ENCODE assay signal across 23 cellular contexts in genomic region chr11:57543601-57544000, GRCh38. TPM values are rescaled to one million over a fixed set of nuclear protein-coding genes. Genes with fewer than 3 reads are reported as not detected.
A peak's percentile ranks its signal among the peaks of the same experiment; 100 is the strongest.
DNase-seq lines count a peak whose midpoint lies in the region; ATAC-seq, FAIRE-seq and TF ChIP-seq lines count a peak whose summit lies in the region.
"Had no signal": no experiment of that assay in that cellular context is flagged by ENCODE, and none has a peak within 500 bp of the region (broad histone marks: within the 10 kb centered on the region; RNA-seq: fewer than 3 reads in every experiment).

No MANE protein-coding gene starts in this region.

- no peak overlapping the region for H4K91ac ChIP-seq in H1 (replicated peaks; ENCODE audit: insufficient read length, low read length)

- no peak overlapping the region for H3K23ac ChIP-seq in H1 (ENCODE audit: insufficient read length)

- no peak overlapping the region for H3K4ac ChIP-seq in H1 (replicated peaks; ENCODE audit: insufficient read length, low read depth, low read length)

- no peak for TF ChIP-seq POLR2A in H1 (IDR thresholded peaks at IDR 0.05; ENCODE audit: control extremely low read depth in 1 of 2, low read depth in 2 of 2, low read length in 2 of 2)

- H2BK120ac ChIP-seq in H1 (replicated peaks; ENCODE audit: low read depth, low read length) = no peak overlapping the region

- TF ChIP-seq CTCF in H1 (IDR thresholded peaks at IDR 0.05; ENCODE audit: control extremely low read depth in 1 of 3, insufficient read depth in 1 of 3, low read depth in 1 of 3, low read length in 3 of 3) (no peak), psoas muscle (IDR thresholded peaks at IDR 0.05) (no peak), glutamatergic neuron (IDR thresholded peaks at IDR 0.05; ENCODE audit: partially characterized antibody, unreplicated experiment) (no peak)

- no peak for TF ChIP-seq EP300 in H1 (IDR thresholded peaks at IDR 0.05; ENCODE audit: borderline replicate concordance in 1 of 2, low read depth in 2 of 2, low read length in 2 of 2)

- no peaks in the 10 kb centered on the region for H3K23me2 ChIP-seq in H1 (ENCODE audit: low read depth, low read length)

- H4K5ac ChIP-seq in H1 (ENCODE audit: insufficient read length, low read depth, low read length) = no peak overlapping the region

- CTCF ChIA-PET in H1 (lab: Charles Lee; ENCODE audit: partially characterized antibody) = interaction anchor here (0.5 to 5.5 kb wide), 13 partner anchors 9 to 547 kb away, joined by 3 to 28 read pairs (median 3); partner anchors contain the start of gene SLC43A1
- CTCF ChIA-PET in activated CD8-positive, alpha-beta memory T cell treated with anti-CD3 and anti-CD28 coated beads, Interleukin-2, amount 10 ng/mL, durations not matched to agents 7 days and 5 days (lab: Charles Lee) = interaction anchor here (1.2 to 1.5 kb wide), 2 partner anchors 50 to 87 kb away, joined by 3 read pairs; no protein-coding TSS in a partner anchor

- H4K8ac ChIP-seq in H1 (ENCODE audit: extremely low read depth, insufficient read depth, low read length) = no peak overlapping the region

- peak overlapping the region; percentile 94 for H3K18ac ChIP-seq in H1 (ENCODE audit: extremely low read depth, low read length)

- peak overlapping the region; percentile 48; the same call in 1 of the 2 replicates for H2BK5ac ChIP-seq in H1 (ENCODE audit: low read depth, low read length)

- peak overlapping the region; percentile 99 for H2BK12ac ChIP-seq in H1 (ENCODE audit: low read depth, low read length)

- H3K27me3 ChIP-seq in H1 (replicated peaks in 1 of 4; ENCODE audit: control insufficient read depth in 3 of 4, extremely low read depth in 1 of 4, insufficient read depth in 3 of 4, low read length in 3 of 4) = no peaks in the 10 kb centered on the region; a peak in 2 of 7 replicates
- H3K27me3 ChIP-seq in psoas muscle (ENCODE audit: insufficient read depth in 3 of 3, low read length in 2 of 3) = no peaks in the 10 kb centered on the region
- H3K27me3 ChIP-seq: breast epithelium, pancreas, transverse colon had no signal

- no peaks in the 10 kb centered on the region for H3K79me2 ChIP-seq in H1 (ENCODE audit: control insufficient read depth in 1 of 2, insufficient read depth in 2 of 2, low read length in 2 of 2)

- H3K4me1 ChIP-seq in H1 (replicated peaks in 1 of 4; ENCODE audit: control insufficient read depth in 3 of 4, insufficient read depth in 4 of 4, low read length in 3 of 4) (peaks cover 0 to 15% (median 11%) of the 10 kb centered on the region in 4 experiments; a peak in 6 of 7 replicates), psoas muscle (peaks cover 4% of the 10 kb centered on the region)
- H3K4me1 ChIP-seq: breast epithelium, HAP-1, pancreas, transverse colon had no signal

- H3K27ac ChIP-seq in H1 (ENCODE audit: low read depth, low read length) = no peak overlapping the region
- peak overlapping the region; percentile 0 for H3K27ac ChIP-seq in psoas muscle
- H3K27ac ChIP-seq: breast epithelium, pancreas, transverse colon had no signal

- 67% methylated on average over 6 of the region's 6 CpGs; no CpG with 5 or more reads in 1 of the 2 experiments for WGBS in H1 (ENCODE audit: extremely low coverage in 1 of 2, insufficient coverage in 1 of 2, insufficient read length in 1 of 2, insufficient replicate concordance in 2 of 2, low coverage in 1 of 2, low lambda C conversion rate in 2 of 2, missing lambda C conversion rate in 1 of 2), 2 experiments
- 44 to 45% (median 45%) methylated on average over 6 of the region's 6 CpGs for WGBS in psoas muscle, 3 donors

- no peak for ATAC-seq in psoas muscle
- no peak for ATAC-seq in activated CD8-positive, alpha-beta memory T cell treated with anti-CD3 and anti-CD28 coated beads, Interleukin-2, amount 10 ng/mL, durations not matched to agents 7 days and 5 days
- ATAC-seq: activated CD8-positive, alpha-beta T cell treated with anti-CD3 and anti-CD28 coated beads for 36 hours; activated naive CD4-positive, alpha-beta T cell treated with anti-CD3 and anti-CD28 coated beads, Interleukin-2, amount 50 U/mL, for 72 hours had no signal

- no peak overlapping the region for H3K14ac ChIP-seq in H1 (ENCODE audit: insufficient read length)

- H3K4me2 ChIP-seq in H1 (ENCODE audit: insufficient read depth in 1 of 2, low read depth in 2 of 2, low read length in 2 of 2) = peak overlapping the region; percentile 2 to 33; a peak in 1 of 4 replicates

- 0 out of 2 replicates have a peak overlapping the region, but pooled peaks have one; percentile 32 for H2BK20ac ChIP-seq in H1 (ENCODE audit: low read length)

- TF ChIP-seq RAD21 in H1 (IDR thresholded peaks at IDR 0.05 in 1 of 2, conservative IDR thresholded peaks at IDR 0.05 in 1 of 2; ENCODE audit: low read depth in 2 of 2, low read length in 2 of 2) = no peak

- no peak for FAIRE-seq in H1 (lab: Jason Lieb, UNC)
- FAIRE-seq: G401.6, pancreas had no signal

- no peak overlapping the region for H2AFZ ChIP-seq in H1 (ENCODE audit: low read length)

- H3K9ac ChIP-seq in H1 (replicated peaks in 1 of 4; ENCODE audit: extremely low read depth in 1 of 4, low read depth in 3 of 4, low read length in 3 of 4) = no peak overlapping the region; a peak in 1 of 7 replicates

- no peak overlapping the region for H3K4me3 Mint-ChIP-seq in glutamatergic neuron (ENCODE audit: unreplicated experiment)
- no peak overlapping the region for H3K4me3 Mint-ChIP-seq in activated CD8-positive, alpha-beta memory T cell treated with anti-CD3 and anti-CD28 coated beads, Interleukin-2, amount 10 ng/mL, durations not matched to agents 7 days and 5 days
- H3K4me3 Mint-ChIP-seq: activated CD8-positive, alpha-beta T cell treated with anti-CD3 and anti-CD28 coated beads for 36 hours; CD4-positive, alpha-beta memory T cell; T-helper 1 cell treated with Interleukin-12 subunit alpha and Interleukin-12 subunit beta and Interleukin-4 antibody, amounts not matched to agents 30 μg/mL and 1 μg/mL, for 36 hours had no signal

- POLR2A ChIA-PET in H1 (lab: Charles Lee; ENCODE audit: partially characterized antibody) = interaction anchor here (0.6 to 7.2 kb wide), 16 partner anchors 9 to 218 kb away, joined by 3 to 47 read pairs (median 3); partner anchors contain the start of genes RTN4RL2 and UBE2L6

- H2AK5ac ChIP-seq in H1 (ENCODE audit: low read depth, low read length) = peak overlapping the region; percentile 71

- peaks cover 7% of the 10 kb centered on the region for H3K9me3 Mint-ChIP-seq in glutamatergic neuron (ENCODE audit: unreplicated experiment)
- H3K9me3 Mint-ChIP-seq in activated CD8-positive, alpha-beta memory T cell treated with anti-CD3 and anti-CD28 coated beads, Interleukin-2, amount 10 ng/mL, durations not matched to agents 7 days and 5 days (ENCODE audit: low read depth) = no peaks in the 10 kb centered on the region
- H3K9me3 Mint-ChIP-seq: activated CD8-positive, alpha-beta T cell treated with anti-CD3 and anti-CD28 coated beads for 36 hours; activated naive CD4-positive, alpha-beta T cell treated with anti-CD3 and anti-CD28 coated beads, Interleukin-2, amount 50 U/mL, for 72 hours; T-helper 1 cell treated with Interleukin-12 subunit alpha and Interleukin-12 subunit beta and Interleukin-4 antibody, amounts not matched to agents 30 μg/mL and 1 μg/mL, for 36 hours had no signal

- H3K4me3 ChIP-seq in H1 (ENCODE audit: extremely low read depth in 1 of 4, insufficient read depth in 2 of 4, low read depth in 3 of 4, low read length in 4 of 4) (no peak overlapping the region), psoas muscle (no peak overlapping the region)
- H3K4me3 ChIP-seq: breast epithelium, HAP-1, pancreas, transverse colon had no signal

- H3K56ac ChIP-seq in H1 (replicated peaks; ENCODE audit: insufficient read length, low read depth, low read length) = no peak overlapping the region

- no peaks in the 10 kb centered on the region for H4K20me1 ChIP-seq in H1 (replicated peaks in 1 of 2; ENCODE audit: control insufficient read depth in 1 of 2, insufficient read depth in 2 of 2, low read length in 2 of 2)

- H3K27me3 Mint-ChIP-seq in glutamatergic neuron (ENCODE audit: unreplicated experiment) = peaks cover 2% of the 10 kb centered on the region
- H3K27me3 Mint-ChIP-seq in activated CD8-positive, alpha-beta memory T cell treated with anti-CD3 and anti-CD28 coated beads, Interleukin-2, amount 10 ng/mL, durations not matched to agents 7 days and 5 days = no peaks in the 10 kb centered on the region
- H3K27me3 Mint-ChIP-seq: activated CD8-positive, alpha-beta T cell treated with anti-CD3 and anti-CD28 coated beads for 36 hours; CD4-positive, alpha-beta memory T cell had no signal

- no peaks in the 10 kb centered on the region for H3K4me1 Mint-ChIP-seq in glutamatergic neuron (ENCODE audit: low read depth, unreplicated experiment)
- peaks cover 15% of the 10 kb centered on the region for H3K4me1 Mint-ChIP-seq in activated CD8-positive, alpha-beta memory T cell treated with anti-CD3 and anti-CD28 coated beads, Interleukin-2, amount 10 ng/mL, durations not matched to agents 7 days and 5 days

- H3K9me3 ChIP-seq in H1 (ENCODE audit: insufficient read depth in 2 of 2, low read depth in 1 of 2, low read length in 1 of 2) (no peaks in the 10 kb centered on the region), psoas muscle (no peaks in the 10 kb centered on the region)
- H3K9me3 ChIP-seq: breast epithelium, HAP-1, pancreas, transverse colon had no signal

- no peaks in the 10 kb centered on the region for H3K36me3 ChIP-seq in H1 (ENCODE audit: control insufficient read depth in 2 of 4, insufficient read depth in 4 of 4, low read length in 3 of 4)
- H3K36me3 ChIP-seq in psoas muscle (ENCODE audit: insufficient read depth in 1 of 2, low read depth in 1 of 2) = no peaks in the 10 kb centered on the region
- H3K36me3 ChIP-seq: breast epithelium, HAP-1, pancreas, transverse colon had no signal

- no peak overlapping the region for H3K27ac Mint-ChIP-seq in glutamatergic neuron (ENCODE audit: unreplicated experiment)
- no peak overlapping the region for H3K27ac Mint-ChIP-seq in activated CD8-positive, alpha-beta memory T cell treated with anti-CD3 and anti-CD28 coated beads, Interleukin-2, amount 10 ng/mL, durations not matched to agents 7 days and 5 days

- H3K79me1 ChIP-seq in H1 (ENCODE audit: low read depth, low read length) = no peaks in the 10 kb centered on the region

- intact Hi-C loops in psoas muscle (cut with DNase I) = no loop called here

- H3K36me3 Mint-ChIP-seq in glutamatergic neuron (ENCODE audit: unreplicated experiment) = no peaks in the 10 kb centered on the region
- peaks cover 10% of the 10 kb centered on the region for H3K36me3 Mint-ChIP-seq in activated CD8-positive, alpha-beta memory T cell treated with anti-CD3 and anti-CD28 coated beads, Interleukin-2, amount 10 ng/mL, durations not matched to agents 7 days and 5 days

- H2BK15ac ChIP-seq in H1 (ENCODE audit: low read length) = peak overlapping the region; percentile 48

- DNase-seq in NCI-H82 (lab: John Stamatoyannopoulos, UW) (peak; percentile 34), NCI-H82 treated with DMSO at 0.1 percent for 48 hours (lab: John Stamatoyannopoulos, UW; ENCODE audit: unreplicated experiment) (no peak), H1 (ENCODE audit: low read depth in 1 of 2, low spot score in 2 of 2) (no peak), psoas muscle (no peak), glutamatergic neuron (no peak)
- DNase-seq in activated CD8-positive, alpha-beta memory T cell treated with anti-CD3 and anti-CD28 coated beads, Interleukin-2, amount 10 ng/mL, durations not matched to agents 7 days and 5 days = no peak
- DNase-seq: activated CD4-positive, CD25-positive, alpha-beta regulatory T cell treated with anti-CD3 and anti-CD28 coated beads, Interleukin-2, amount 50 U/mL, for 72 hours; activated CD8-positive, alpha-beta T cell treated with anti-CD3 and anti-CD28 coated beads for 36 hours; CD4-positive, alpha-beta memory T cell; NCI-H1092; NCI-H2029; NCI-H524 treated with DMSO at 0.1 percent for 48 hours; pancreas; stimulated activated CD4-positive, alpha-beta T cell treated with anti-CD3 and anti-CD28 coated beads, Interleukin-2, amount 100 ng/mL, for 48 hours; transverse colon had no signal

RNA-seq across cellular contexts. Expression of gene SMTNL1, which starts 6.2 kb away (rescaled TPM):
- total RNA-seq in H1 (2021; fragmentation: NEBNext Ultra II Directional; extraction: Animal tissue kit (Norgen Biotek cat#: 25700)) = not detected in 2 replicates
- polyA plus RNA-seq in H1 (2011; rRNA removed) (0.13 and 0.18 TPM in 2 replicates), psoas muscle (10 to 100 TPM in 2 of 3 donors, 1 to 10 TPM in 1; 6.7 to 19.7 (median 14.9) TPM)
- polyA plus RNA-seq in H1 (2011; cell fraction: cytosol; rRNA removed) = 0.22 TPM
- 0.23 TPM for polyA plus RNA-seq in H1 (2011; cell fraction: nucleus; rRNA removed)
- polyA plus RNA-seq in H1 (2012, experiment 1 of 2) = 0.31 to 0.55 TPM (median 0.44 TPM) in 4 replicates
- 0.26 TPM for polyA plus RNA-seq in H1 (2012, experiment 2 of 2)
- 0.24 TPM for polyA plus RNA-seq in H1 (2013, experiment 1 of 2)
- 0.11 TPM for polyA plus RNA-seq in H1 (2013, experiment 2 of 2)
- polyA minus RNA-seq in H1 (2011; rRNA and poly(A)+ RNA removed) = not detected in 2 replicates
- not detected for polyA minus RNA-seq in H1 (2011; cell fraction: cytosol; rRNA and poly(A)+ RNA removed)
- polyA minus RNA-seq in H1 (2011; cell fraction: nucleus; rRNA and poly(A)+ RNA removed) = not detected
- total RNA-seq in psoas muscle (100 to 1,000 TPM in 1 of 4 donors, 10 to 100 TPM in 2, 1 to 10 TPM in 1; 7.6 to 118 (median 36.9) TPM), glutamatergic neuron (ENCODE audit: unreplicated experiment) (not detected)
- total RNA-seq in activated CD8-positive, alpha-beta memory T cell treated with anti-CD3 and anti-CD28 coated beads, Interleukin-2, amount 10 ng/mL, durations not matched to agents 7 days and 5 days = not detected
- total RNA-seq: A172; activated CD8-positive, alpha-beta T cell treated with anti-CD3 and anti-CD28 coated beads for 36 hours; activated naive CD4-positive, alpha-beta T cell treated with anti-CD3 and anti-CD28 coated beads, Interleukin-2, amount 50 U/mL, for 72 hours; breast epithelium; CD4-positive, alpha-beta memory T cell; pancreas; SK-MEL-5; transverse colon had no signal
- polyA plus RNA-seq: neural cell, pancreas had no signal

RNA-seq across cellular contexts. Expression of gene TIMM10, which starts 13.0 kb away (rescaled TPM):
- total RNA-seq in H1 (2021; fragmentation: NEBNext Ultra II Directional; extraction: Animal tissue kit (Norgen Biotek cat#: 25700)) = 109 and 117 TPM in 2 replicates
- 208 and 227 TPM in 2 replicates for polyA plus RNA-seq in H1 (2011; rRNA removed)
- 230 TPM for polyA plus RNA-seq in H1 (2011; cell fraction: cytosol; rRNA removed)
- polyA plus RNA-seq in H1 (2011; cell fraction: nucleus; rRNA removed) = 119 TPM
- polyA plus RNA-seq in H1 (2012, experiment 1 of 2) = 158 to 185 TPM (median 175 TPM) in 4 replicates
- 187 TPM for polyA plus RNA-seq in H1 (2012, experiment 2 of 2)
- 152 TPM for polyA plus RNA-seq in H1 (2013, experiment 1 of 2)
- polyA plus RNA-seq in H1 (2013, experiment 2 of 2) = 158 TPM
- polyA minus RNA-seq in H1 (2011; rRNA and poly(A)+ RNA removed) = 71.3 and 73.7 TPM in 2 replicates
- polyA minus RNA-seq in H1 (2011; cell fraction: cytosol; rRNA and poly(A)+ RNA removed) = 25.8 TPM
- polyA minus RNA-seq in H1 (2011; cell fraction: nucleus; rRNA and poly(A)+ RNA removed) = 40.7 TPM
- 10 to 100 TPM; 55.0 to 90.0 (median 73.0) TPM for total RNA-seq in psoas muscle
- 100 to 1,000 TPM in 2 of 3 donors, 10 to 100 TPM in 1; 97.7 to 149 (median 112) TPM for polyA plus RNA-seq in psoas muscle
- 51.2 TPM for total RNA-seq in glutamatergic neuron (ENCODE audit: unreplicated experiment)
- total RNA-seq in activated CD8-positive, alpha-beta memory T cell treated with anti-CD3 and anti-CD28 coated beads, Interleukin-2, amount 10 ng/mL, durations not matched to agents 7 days and 5 days = 10 to 100 TPM; 74.5 to 92.9 TPM

RNA-seq across cellular contexts. Expression of gene UBE2L6, which starts 23.9 kb away (rescaled TPM):
- total RNA-seq in H1 (2021; fragmentation: NEBNext Ultra II Directional; extraction: Animal tissue kit (Norgen Biotek cat#: 25700)) = 67.8 and 68.1 TPM in 2 replicates
- polyA plus RNA-seq in H1 (2011; rRNA removed) (89.2 and 94.8 TPM in 2 replicates), psoas muscle (1 to 10 TPM; 5.3 to 9.9 (median 9.1) TPM)
- polyA plus RNA-seq in H1 (2011; cell fraction: cytosol; rRNA removed) = 92.7 TPM
- 76.4 TPM for polyA plus RNA-seq in H1 (2011; cell fraction: nucleus; rRNA removed)
- polyA plus RNA-seq in H1 (2012, experiment 1 of 2) = 85.5 to 104 TPM (median 94.8 TPM) in 4 replicates
- polyA plus RNA-seq in H1 (2012, experiment 2 of 2) = 94.0 TPM
- 54.7 TPM for polyA plus RNA-seq in H1 (2013, experiment 1 of 2)
- polyA plus RNA-seq in H1 (2013, experiment 2 of 2) = 57.9 TPM
- polyA minus RNA-seq in H1 (2011; rRNA and poly(A)+ RNA removed) = 95.5 and 96.0 TPM in 2 replicates
- polyA minus RNA-seq in H1 (2011; cell fraction: cytosol; rRNA and poly(A)+ RNA removed) = 37.5 TPM
- 32.1 TPM for polyA minus RNA-seq in H1 (2011; cell fraction: nucleus; rRNA and poly(A)+ RNA removed)
- total RNA-seq in psoas muscle (10 to 100 TPM in 3 of 4 donors, 1 to 10 TPM in 1; 6.8 to 24.7 (median 12.3) TPM), glutamatergic neuron (ENCODE audit: unreplicated experiment) (199 TPM)
- 100 to 1,000 TPM; 245 to 317 TPM for total RNA-seq in activated CD8-positive, alpha-beta memory T cell treated with anti-CD3 and anti-CD28 coated beads, Interleukin-2, amount 10 ng/mL, durations not matched to agents 7 days and 5 days

RNA-seq across cellular contexts. Expression of gene SLC43A1, which starts 28.1 kb away (rescaled TPM):
- total RNA-seq in H1 (2021; fragmentation: NEBNext Ultra II Directional; extraction: Animal tissue kit (Norgen Biotek cat#: 25700)) = 30.1 and 34.5 TPM in 2 replicates
- polyA plus RNA-seq in H1 (2011; rRNA removed) (58.0 and 79.5 TPM in 2 replicates), psoas muscle (10 to 100 TPM in 1 of 3 donors, 1 to 10 TPM in 2; 3.5 to 13.7 (median 7.5) TPM)
- polyA plus RNA-seq in H1 (2011; cell fraction: cytosol; rRNA removed) = 51.3 TPM
- polyA plus RNA-seq in H1 (2011; cell fraction: nucleus; rRNA removed) = 92.4 TPM
- 27.7 to 39.6 TPM (median 34.4 TPM) in 4 replicates for polyA plus RNA-seq in H1 (2012, experiment 1 of 2)
- polyA plus RNA-seq in H1 (2012, experiment 2 of 2) = 34.6 TPM
- 25.5 TPM for polyA plus RNA-seq in H1 (2013, experiment 1 of 2)
- polyA plus RNA-seq in H1 (2013, experiment 2 of 2) = 27.2 TPM
- polyA minus RNA-seq in H1 (2011; rRNA and poly(A)+ RNA removed) = 54.4 and 66.2 TPM in 2 replicates
- polyA minus RNA-seq in H1 (2011; cell fraction: cytosol; rRNA and poly(A)+ RNA removed) = 27.5 TPM
- 36.7 TPM for polyA minus RNA-seq in H1 (2011; cell fraction: nucleus; rRNA and poly(A)+ RNA removed)
- total RNA-seq in psoas muscle (10 to 100 TPM in 1 of 4 donors, 1 to 10 TPM in 3; 4.1 to 15.3 (median 7.1) TPM), glutamatergic neuron (ENCODE audit: unreplicated experiment) (5.2 TPM)
- total RNA-seq in activated CD8-positive, alpha-beta memory T cell treated with anti-CD3 and anti-CD28 coated beads, Interleukin-2, amount 10 ng/mL, durations not matched to agents 7 days and 5 days = 10 to 100 TPM; 24.6 to 25.8 TPM

RNA-seq across cellular contexts. Expression of gene SERPING1, which starts 53.9 kb away (rescaled TPM):
- total RNA-seq in H1 (2021; fragmentation: NEBNext Ultra II Directional; extraction: Animal tissue kit (Norgen Biotek cat#: 25700)) = 50.9 and 57.3 TPM in 2 replicates
- polyA plus RNA-seq in H1 (2011; rRNA removed) (54.8 and 78.8 TPM in 2 replicates), psoas muscle (10 to 100 TPM; 42.6 to 77.2 (median 62.3) TPM)
- polyA plus RNA-seq in H1 (2011; cell fraction: cytosol; rRNA removed) = 37.7 TPM
- 62.1 TPM for polyA plus RNA-seq in H1 (2011; cell fraction: nucleus; rRNA removed)
- polyA plus RNA-seq in H1 (2012, experiment 1 of 2) = 56.7 to 76.6 TPM (median 65.9 TPM) in 4 replicates
- 69.6 TPM for polyA plus RNA-seq in H1 (2012, experiment 2 of 2)
- 117 TPM for polyA plus RNA-seq in H1 (2013, experiment 1 of 2)
- 123 TPM for polyA plus RNA-seq in H1 (2013, experiment 2 of 2)
- 37.0 and 41.9 TPM in 2 replicates for polyA minus RNA-seq in H1 (2011; rRNA and poly(A)+ RNA removed)
- polyA minus RNA-seq in H1 (2011; cell fraction: cytosol; rRNA and poly(A)+ RNA removed) = 29.6 TPM
- 18.7 TPM for polyA minus RNA-seq in H1 (2011; cell fraction: nucleus; rRNA and poly(A)+ RNA removed)
- total RNA-seq in psoas muscle (10 to 100 TPM; 65.1 to 97.3 (median 71.2) TPM), glutamatergic neuron (ENCODE audit: unreplicated experiment) (46.1 TPM)
- not detected for total RNA-seq in activated CD8-positive, alpha-beta memory T cell treated with anti-CD3 and anti-CD28 coated beads, Interleukin-2, amount 10 ng/mL, durations not matched to agents 7 days and 5 days
- total RNA-seq: activated CD8-positive, alpha-beta T cell treated with anti-CD3 and anti-CD28 coated beads for 36 hours; CD4-positive, alpha-beta memory T cell; SK-MEL-5 had no signal
- polyA plus RNA-seq: CD4-positive, alpha-beta memory T cell had no signal
